ENCODE assay signal across 21 cellular contexts in genomic region chr12:89737000-89737399, GRCh38.
"Had no signal": no experiment of that assay in that cellular context is flagged by ENCODE, and none has a peak within 500 bp of the region (broad histone marks: within the 10 kb centered on the region; RNA-seq: fewer than 3 reads in every experiment).

No MANE protein-coding gene starts in this region.

- H3K4me3 ChIP-seq: PC-9 had no signal

- H3K27ac Mint-ChIP-seq: activated CD8-positive, alpha-beta T cell treated with anti-CD3 and anti-CD28 coated beads, Interleukin-2, amount 10 ng/mL, durations not matched to agents 7 days and 5 days; T-helper 17 cell; WTC11 had no signal

- ATAC-seq: activated CD8-positive, alpha-beta T cell treated with anti-CD3 and anti-CD28 coated beads, Interleukin-2, amount 10 ng/mL, durations not matched to agents 7 days and 5 days; T-helper 17 cell; WTC11 had no signal

- H3K27me3 Mint-ChIP-seq: T-helper 17 cell had no signal

- H3K4me1 Mint-ChIP-seq: WTC11 had no signal

- DNase-seq: activated CD4-positive, alpha-beta T cell treated with anti-CD3 and anti-CD28 coated beads for 48 hours; activated CD4-positive, alpha-beta T cell treated with anti-CD3 and anti-CD28 coated beads, Interleukin-2, amount 50 U/mL, for 4 hours; activated CD4-positive, CD25-positive, alpha-beta regulatory T cell treated with anti-CD3 and anti-CD28 coated beads, Interleukin-2, amount 50 U/mL, for 72 hours; activated CD8-positive, alpha-beta memory T cell treated with anti-CD3 and anti-CD28 coated beads, Interleukin-2, amount 50 U/mL, for 48 hours; activated CD8-positive, alpha-beta T cell treated with anti-CD3 and anti-CD28 coated beads, Interleukin-2, amount 10 ng/mL, durations not matched to agents 7 days and 5 days; activated naive CD4-positive, alpha-beta T cell treated with anti-CD3 and anti-CD28 coated beads, Interleukin-2, amount 50 U/mL, for 16 hours; activated T-cell treated with anti-CD3 and anti-CD28 coated beads, Interleukin-2, amount 50 U/mL, for 1 hour; aorta; central memory CD4-positive, alpha-beta T cell; MM.1S; NCI-H1105 treated with DMSO at 0.1 percent for 48 hours; NCI-H1436 treated with DMSO at 0.1 percent for 48 hours; NCI-H187; NCI-H2081; NCI-H446; NCI-H524; PC-9; SHP77 treated with DMSO at 0.1 percent for 48 hours; T-helper 17 cell; T-helper 9 cell had no signal

- H3K27ac ChIP-seq: PC-9 had no signal

- H3K4me3 Mint-ChIP-seq: activated CD8-positive, alpha-beta T cell treated with anti-CD3 and anti-CD28 coated beads, Interleukin-2, amount 10 ng/mL, durations not matched to agents 7 days and 5 days; T-helper 17 cell; WTC11 had no signal
